In the genomic region with DNA sequence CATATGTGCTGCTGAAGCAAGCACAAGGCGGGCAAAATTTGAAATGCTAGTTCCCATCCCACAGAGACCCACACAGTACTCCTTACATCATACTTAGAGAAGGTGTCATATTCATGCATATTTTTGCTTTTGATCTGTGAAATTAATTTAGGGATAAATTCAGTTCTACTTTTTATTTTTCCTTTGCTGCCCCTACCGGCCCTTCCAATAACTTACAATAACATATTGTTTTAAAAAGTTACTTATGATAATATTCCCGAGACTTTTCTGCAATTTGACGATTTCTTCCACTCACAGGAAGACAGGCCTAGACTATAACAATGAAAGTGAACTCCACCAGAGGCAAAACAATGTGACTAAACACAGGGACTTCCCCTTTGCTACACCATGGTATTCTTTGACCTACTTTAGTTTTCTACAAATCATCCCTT, we compare ENCODE assay signal across 8 cellular contexts. TPM values are rescaled to one million over a fixed set of nuclear protein-coding genes. Genes with fewer than 3 reads are reported as not detected.
A peak's percentile ranks its signal among the peaks of the same experiment; 100 is the strongest.
DNase-seq lines count a peak whose midpoint lies in the region; ATAC-seq and TF ChIP-seq lines count a peak whose summit lies in the region.

No MANE protein-coding gene starts in this region.

- DNase-seq in Panc1 (ENCODE audit: low read depth, low spot score) (no peak), fibroblast of the aortic adventitia (ENCODE audit: low read depth) (peak; percentile 72), WTC11 (ENCODE audit: low spot score) (no peak), HuH-7.5 (ENCODE audit: low spot score) (no peak), mesenteric fat pad (ENCODE audit: low spot score) (no peak)
- no peak for DNase-seq in stimulated activated effector memory CD8-positive, alpha-beta T cell treated with anti-CD3 and anti-CD28 coated beads, Interleukin-12 subunit alpha, Interleukin-12 subunit beta, amount 100 ng/mL, for 72 hours (ENCODE audit: low spot score in 2 of 2)

- H3K4me1 ChIP-seq in Panc1 (ENCODE audit: control insufficient read depth, insufficient read depth, low read length) = 0 out of 2 replicates have a peak, but pooled peaks cover 2% of the 10 kb centered on the region

- in situ Hi-C loops in Panc1 (cut with HindIII; ENCODE audit: low pct_unique_long_range_greater_than_20kb, low sequenced_read_pairs) = no loop called here

- no peak overlapping the region for H3K27ac ChIP-seq in Panc1 (ENCODE audit: low read length)

- H3K36me3 Mint-ChIP-seq in stimulated activated effector memory CD8-positive, alpha-beta T cell treated with anti-CD3 and anti-CD28 coated beads, Interleukin-12 subunit alpha, Interleukin-12 subunit beta, amount 100 ng/mL, for 72 hours = peaks cover 4% of the 10 kb centered on the region
- H3K36me3 Mint-ChIP-seq in WTC11 = no peaks in the 10 kb centered on the region

- intact Hi-C loops in Panc1 (cut with micrococcal nuclease; ENCODE audit: unreplicated experiment) = no loop called here

- CTCF ChIA-PET in Panc1 (lab: Charles Lee) = no interaction called here
- CTCF ChIA-PET in WTC11 (lab: Charles Lee) = interaction anchor here (1.0 kb wide), 1 partner anchor 92 kb away, joined by 3 read pairs; no protein-coding TSS in a partner anchor

- H3K4me3 ChIP-seq in Panc1 (ENCODE audit: low read depth in 2 of 2, low read length in 2 of 2) = no peak overlapping the region
- no peak overlapping the region for H3K4me3 ChIP-seq in fibroblast of the aortic adventitia (ENCODE audit: low read depth, low read length)

- POLR2A ChIA-PET in Panc1 (lab: Charles Lee) = interaction anchor here (0.6 kb wide), 1 partner anchor 15 kb away, joined by 10 read pairs; no protein-coding TSS in a partner anchor
- POLR2A ChIA-PET in WTC11 (lab: Charles Lee) = no interaction called here

- no peaks in the 10 kb centered on the region for H3K36me3 ChIP-seq in Panc1 (ENCODE audit: control insufficient read depth, insufficient read depth, low read length)

- H3K4me3 Mint-ChIP-seq in stimulated activated effector memory CD8-positive, alpha-beta T cell treated with anti-CD3 and anti-CD28 coated beads, Interleukin-12 subunit alpha, Interleukin-12 subunit beta, amount 100 ng/mL, for 72 hours = peak overlapping the region; percentile 47
- no peak overlapping the region for H3K4me3 Mint-ChIP-seq in WTC11

- H3K27me3 Mint-ChIP-seq in WTC11 (ENCODE audit: low read depth) = no peaks in the 10 kb centered on the region

- H3K27me3 ChIP-seq in Panc1 (ENCODE audit: control insufficient read depth, insufficient read depth, low read length) = no peaks in the 10 kb centered on the region

- H3K9me3 ChIP-seq in Panc1 (ENCODE audit: control insufficient read depth, insufficient read depth, low read depth, low read length) = no peaks in the 10 kb centered on the region

- TF ChIP-seq CTCF in Panc1 (IDR thresholded peaks at IDR 0.05) = peak; percentile 53; the same call in 1 of the 2 replicates
- TF ChIP-seq CTCF in fibroblast of the aortic adventitia (IDR thresholded peaks at IDR 0.05; ENCODE audit: insufficient read depth, low read length) = peak; percentile 36
- TF ChIP-seq CTCF in WTC11 (IDR thresholded peaks at IDR 0.05) = no peak

- peaks cover 64% of the 10 kb centered on the region for H3K4me1 Mint-ChIP-seq in stimulated activated effector memory CD8-positive, alpha-beta T cell treated with anti-CD3 and anti-CD28 coated beads, Interleukin-12 subunit alpha, Interleukin-12 subunit beta, amount 100 ng/mL, for 72 hours
- H3K4me1 Mint-ChIP-seq in WTC11 = peaks cover 5% of the 10 kb centered on the region

- BruUV-seq in Panc1 (replicated peaks; lab: Mats Ljungman, UMichigan) = no TSS peak

- peak; percentile 61 for ATAC-seq in GM21447 (IDR thresholded peaks at IDR 0.05; ENCODE audit: unreplicated experiment)
- ATAC-seq in Panc1 = peak; percentile 71
- peak; percentile 100 for ATAC-seq in stimulated activated effector memory CD8-positive, alpha-beta T cell treated with anti-CD3 and anti-CD28 coated beads, Interleukin-12 subunit alpha, Interleukin-12 subunit beta, amount 100 ng/mL, for 72 hours
- ATAC-seq in WTC11 = no peak
- no peak for ATAC-seq in GM18861 (IDR thresholded peaks at IDR 0.05; ENCODE audit: unreplicated experiment)

- no peaks in the 10 kb centered on the region for H3K9me3 Mint-ChIP-seq in stimulated activated effector memory CD8-positive, alpha-beta T cell treated with anti-CD3 and anti-CD28 coated beads, Interleukin-12 subunit alpha, Interleukin-12 subunit beta, amount 100 ng/mL, for 72 hours
- H3K9me3 Mint-ChIP-seq in WTC11 = no peaks in the 10 kb centered on the region

- H3K27ac Mint-ChIP-seq in stimulated activated effector memory CD8-positive, alpha-beta T cell treated with anti-CD3 and anti-CD28 coated beads, Interleukin-12 subunit alpha, Interleukin-12 subunit beta, amount 100 ng/mL, for 72 hours = peak overlapping the region; percentile 60
- no peak overlapping the region for H3K27ac Mint-ChIP-seq in WTC11

TF ChIP-seq in WTC11, 78 proteins besides CTCF, POLR2A, EP300 and RAD21 (continues in another document):
- TF ChIP-seq ZNF232 (CRISPR knock-in tag; IDR thresholded peaks at IDR 0.05) (no peak), NR1H2 (CRISPR knock-in tag; IDR thresholded peaks at IDR 0.05) (no peak), CREB1 (CRISPR knock-in tag; IDR thresholded peaks at IDR 0.05) (no peak), RELA (CRISPR knock-in tag; IDR thresholded peaks at IDR 0.05; ENCODE audit: borderline replicate concordance) (no peak), SP1 (CRISPR knock-in tag; conservative IDR thresholded peaks at IDR 0.05) (no peak), GABPB1 (CRISPR knock-in tag; IDR thresholded peaks at IDR 0.05) (no peak), SOX15 (CRISPR knock-in tag; IDR thresholded peaks at IDR 0.05) (no peak)
- TF ChIP-seq, protein P1, sequence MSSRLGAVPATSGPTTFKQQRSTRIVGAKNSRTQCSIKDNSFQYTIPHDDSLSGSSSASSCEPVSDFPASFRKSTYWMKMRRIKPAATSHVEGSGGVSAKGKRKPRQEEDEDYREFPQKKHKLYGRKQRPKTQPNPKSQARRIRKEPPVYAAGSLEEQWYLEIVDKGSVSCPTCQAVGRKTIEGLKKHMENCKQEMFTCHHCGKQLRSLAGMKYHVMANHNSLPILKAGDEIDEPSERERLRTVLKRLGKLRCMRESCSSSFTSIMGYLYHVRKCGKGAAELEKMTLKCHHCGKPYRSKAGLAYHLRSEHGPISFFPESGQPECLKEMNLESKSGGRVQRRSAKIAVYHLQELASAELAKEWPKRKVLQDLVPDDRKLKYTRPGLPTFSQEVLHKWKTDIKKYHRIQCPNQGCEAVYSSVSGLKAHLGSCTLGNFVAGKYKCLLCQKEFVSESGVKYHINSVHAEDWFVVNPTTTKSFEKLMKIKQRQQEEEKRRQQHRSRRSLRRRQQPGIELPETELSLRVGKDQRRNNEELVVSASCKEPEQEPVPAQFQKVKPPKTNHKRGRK (CRISPR knock-in tag; IDR thresholded peaks at IDR 0.05; ENCODE audit: borderline replicate concordance) = no peak
- TF ChIP-seq, protein P2, sequence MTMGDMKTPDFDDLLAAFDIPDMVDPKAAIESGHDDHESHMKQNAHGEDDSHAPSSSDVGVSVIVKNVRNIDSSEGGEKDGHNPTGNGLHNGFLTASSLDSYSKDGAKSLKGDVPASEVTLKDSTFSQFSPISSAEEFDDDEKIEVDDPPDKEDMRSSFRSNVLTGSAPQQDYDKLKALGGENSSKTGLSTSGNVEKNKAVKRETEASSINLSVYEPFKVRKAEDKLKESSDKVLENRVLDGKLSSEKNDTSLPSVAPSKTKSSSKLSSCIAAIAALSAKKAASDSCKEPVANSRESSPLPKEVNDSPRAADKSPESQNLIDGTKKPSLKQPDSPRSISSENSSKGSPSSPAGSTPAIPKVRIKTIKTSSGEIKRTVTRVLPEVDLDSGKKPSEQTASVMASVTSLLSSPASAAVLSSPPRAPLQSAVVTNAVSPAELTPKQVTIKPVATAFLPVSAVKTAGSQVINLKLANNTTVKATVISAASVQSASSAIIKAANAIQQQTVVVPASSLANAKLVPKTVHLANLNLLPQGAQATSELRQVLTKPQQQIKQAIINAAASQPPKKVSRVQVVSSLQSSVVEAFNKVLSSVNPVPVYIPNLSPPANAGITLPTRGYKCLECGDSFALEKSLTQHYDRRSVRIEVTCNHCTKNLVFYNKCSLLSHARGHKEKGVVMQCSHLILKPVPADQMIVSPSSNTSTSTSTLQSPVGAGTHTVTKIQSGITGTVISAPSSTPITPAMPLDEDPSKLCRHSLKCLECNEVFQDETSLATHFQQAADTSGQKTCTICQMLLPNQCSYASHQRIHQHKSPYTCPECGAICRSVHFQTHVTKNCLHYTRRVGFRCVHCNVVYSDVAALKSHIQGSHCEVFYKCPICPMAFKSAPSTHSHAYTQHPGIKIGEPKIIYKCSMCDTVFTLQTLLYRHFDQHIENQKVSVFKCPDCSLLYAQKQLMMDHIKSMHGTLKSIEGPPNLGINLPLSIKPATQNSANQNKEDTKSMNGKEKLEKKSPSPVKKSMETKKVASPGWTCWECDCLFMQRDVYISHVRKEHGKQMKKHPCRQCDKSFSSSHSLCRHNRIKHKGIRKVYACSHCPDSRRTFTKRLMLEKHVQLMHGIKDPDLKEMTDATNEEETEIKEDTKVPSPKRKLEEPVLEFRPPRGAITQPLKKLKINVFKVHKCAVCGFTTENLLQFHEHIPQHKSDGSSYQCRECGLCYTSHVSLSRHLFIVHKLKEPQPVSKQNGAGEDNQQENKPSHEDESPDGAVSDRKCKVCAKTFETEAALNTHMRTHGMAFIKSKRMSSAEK (CRISPR knock-in tag; IDR thresholded peaks at IDR 0.05; ENCODE audit: borderline replicate concordance) = no peak
- TF ChIP-seq, protein P3, sequence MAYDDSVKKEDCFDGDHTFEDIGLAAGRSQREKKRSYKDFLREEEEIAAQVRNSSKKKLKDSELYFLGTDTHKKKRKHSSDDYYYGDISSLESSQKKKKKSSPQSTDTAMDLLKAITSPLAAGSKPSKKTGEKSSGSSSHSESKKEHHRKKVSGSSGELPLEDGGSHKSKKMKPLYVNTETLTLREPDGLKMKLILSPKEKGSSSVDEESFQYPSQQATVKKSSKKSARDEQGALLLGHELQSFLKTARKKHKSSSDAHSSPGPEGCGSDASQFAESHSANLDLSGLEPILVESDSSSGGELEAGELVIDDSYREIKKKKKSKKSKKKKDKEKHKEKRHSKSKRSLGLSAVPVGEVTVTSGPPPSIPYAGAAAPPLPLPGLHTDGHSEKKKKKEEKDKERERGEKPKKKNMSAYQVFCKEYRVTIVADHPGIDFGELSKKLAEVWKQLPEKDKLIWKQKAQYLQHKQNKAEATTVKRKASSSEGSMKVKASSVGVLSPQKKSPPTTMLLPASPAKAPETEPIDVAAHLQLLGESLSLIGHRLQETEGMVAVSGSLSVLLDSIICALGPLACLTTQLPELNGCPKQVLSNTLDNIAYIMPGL (CRISPR knock-in tag; IDR thresholded peaks at IDR 0.05) = no peak

RNA-seq across cellular contexts. Expression of a gene that starts 35.0 kb away (rescaled TPM):
- total RNA-seq in Panc1 (2021; ENCODE audit: unreplicated experiment) (11.3 TPM), fibroblast of the aortic adventitia (ENCODE audit: low replicate concordance) (22.7 and 22.8 TPM in 2 replicates), WTC11 (2021) (22.2 to 30.2 TPM (median 22.5 TPM) in 3 replicates), mesenteric fat pad (42.8 TPM)
- polyA plus RNA-seq in Panc1 (2012; ENCODE audit: insufficient read length) = 5.5 TPM

RNA-seq across cellular contexts. Expression of a gene that starts 35.7 kb away (rescaled TPM):
- 37.6 TPM for total RNA-seq in Panc1 (2021; ENCODE audit: unreplicated experiment)
- polyA plus RNA-seq in Panc1 (2012; ENCODE audit: insufficient read length) = 15.0 TPM
- 27.1 and 41.3 TPM in 2 replicates for total RNA-seq in fibroblast of the aortic adventitia (ENCODE audit: low replicate concordance)
- 12.2 to 13.3 TPM (median 13.1 TPM) in 3 replicates for total RNA-seq in WTC11 (2021)
- total RNA-seq in mesenteric fat pad = 14.2 TPM

Comparison
In these comparisons a context has a peak if more than half of its experiments do, and no peak if none do; other contexts are left out.
1. ATAC-seq: peak in GM21447 (single experiment), Panc1 (single experiment) and stimulated activated effector memory CD8-positive, alpha-beta T cell treated with anti-CD3 and anti-CD28 coated beads, Interleukin-12 subunit alpha, Interleukin-12 subunit beta, amount 100 ng/mL, for 72 hours (single experiment); none in WTC11 (single experiment) and GM18861 (single experiment).